Comparison of ENCODE assay signal across 29 cellular contexts in the genomic region with DNA sequence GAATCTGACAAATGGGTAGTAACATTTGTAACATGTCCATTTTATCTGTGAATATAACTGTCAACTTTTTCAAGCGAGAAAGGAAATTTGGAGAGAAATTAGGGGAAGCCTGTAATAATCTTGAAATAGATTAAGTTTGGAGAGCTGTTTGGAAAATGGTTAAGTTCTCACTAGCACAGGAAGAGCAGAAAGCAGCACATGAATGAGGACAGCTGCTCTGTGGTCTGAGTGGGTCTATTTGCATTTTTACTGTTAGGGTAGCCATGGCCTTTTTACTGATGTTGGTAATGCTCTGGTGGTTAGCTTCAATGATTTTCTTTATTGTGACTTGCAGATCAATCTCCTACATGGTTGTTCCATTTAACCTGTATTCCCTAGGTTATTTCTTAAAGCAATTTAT.
"Had no signal": no experiment of that assay in that cellular context is flagged by ENCODE, and none has a peak within 500 bp of the region (broad histone marks: within the 10 kb centered on the region; RNA-seq: fewer than 3 reads in every experiment).

No MANE protein-coding gene starts in this region.

- H3K9me3 ChIP-seq: colonic mucosa, right lobe of liver, suprapubic skin, transverse colon, upper lobe of right lung, uterus had no signal

- H3K27ac Mint-ChIP-seq: dendritic cell treated with granulocyte-macrophage colony-stimulating factor and Interleukin-4, amounts not matched to agents 40 ng/mL and 50 ng/mL, for 4 days; memory B cell; natural killer cell treated with Interleukin-12 subunit alpha and Interleukin-12 subunit beta and Interleukin-15 and Interleukin-18, amount 100 ng/mL, for 72 hours; neural progenitor cell; progenitor cell of endocrine pancreas had no signal

- H3K36me3 Mint-ChIP-seq: memory B cell; naive B cell; natural killer cell treated with Interleukin-12 subunit alpha and Interleukin-12 subunit beta and Interleukin-15 and Interleukin-18, amount 100 ng/mL, for 72 hours; neural progenitor cell had no signal

- H3K4me3 ChIP-seq: colonic mucosa, esophagus muscularis mucosa, gastroesophageal sphincter, heart left ventricle, hepatocyte, lung, neural progenitor cell, right lobe of liver, smooth muscle cell, suprapubic skin, transverse colon, upper lobe of right lung, uterus had no signal

- H3K9me3 Mint-ChIP-seq: memory B cell; natural killer cell treated with Interleukin-12 subunit alpha and Interleukin-12 subunit beta and Interleukin-15 and Interleukin-18, amount 100 ng/mL, for 72 hours had no signal

- H2AFZ ChIP-seq: hepatocyte, neural progenitor cell, parathyroid adenoma had no signal

- H3K27me3 Mint-ChIP-seq: dendritic cell treated with granulocyte-macrophage colony-stimulating factor and Interleukin-4, amounts not matched to agents 40 ng/mL and 50 ng/mL, for 4 days; memory B cell; naive B cell; natural killer cell treated with Interleukin-12 subunit alpha and Interleukin-12 subunit beta and Interleukin-15 and Interleukin-18, amount 100 ng/mL, for 72 hours; progenitor cell of endocrine pancreas; stimulated activated naive CD8-positive, alpha-beta T cell treated with anti-CD3 and anti-CD28 coated beads, Interleukin-15, amount 100 ng/mL, for 72 hours had no signal

- H3K27ac ChIP-seq: colonic mucosa, foreskin keratinocyte, hepatocyte, neural progenitor cell, parathyroid adenoma, right lobe of liver, suprapubic skin, transverse colon, upper lobe of right lung, uterus had no signal

- H3K4me3 Mint-ChIP-seq: dendritic cell treated with granulocyte-macrophage colony-stimulating factor and Interleukin-4, amounts not matched to agents 40 ng/mL and 50 ng/mL, for 4 days; memory B cell; naive B cell; natural killer cell treated with Interleukin-12 subunit alpha and Interleukin-12 subunit beta and Interleukin-15 and Interleukin-18, amount 100 ng/mL, for 72 hours; neural progenitor cell; stimulated activated naive CD8-positive, alpha-beta T cell treated with anti-CD3 and anti-CD28 coated beads, Interleukin-15, amount 100 ng/mL, for 72 hours had no signal

- ATAC-seq: foreskin keratinocyte; gastroesophageal sphincter; left colon; natural killer cell treated with Interleukin-12 subunit alpha and Interleukin-12 subunit beta and Interleukin-15 and Interleukin-18, amount 100 ng/mL, for 72 hours; right lobe of liver; stimulated activated naive CD8-positive, alpha-beta T cell treated with anti-CD3 and anti-CD28 coated beads, Interleukin-15, amount 100 ng/mL, for 72 hours; upper lobe of right lung had no signal

- H3K27me3 ChIP-seq: colonic mucosa, esophagus muscularis mucosa, foreskin keratinocyte, gastroesophageal sphincter, heart left ventricle, hepatocyte, neural progenitor cell, right lobe of liver, suprapubic skin, transverse colon, upper lobe of right lung, uterus had no signal

- H3K36me3 ChIP-seq: colonic mucosa, esophagus muscularis mucosa, gastroesophageal sphincter, heart left ventricle, neural progenitor cell, right lobe of liver, suprapubic skin, transverse colon, upper lobe of right lung, uterus had no signal

- H3K79me2 ChIP-seq: hepatocyte, parathyroid adenoma had no signal

- H3K4me2 ChIP-seq: hepatocyte, neural progenitor cell, smooth muscle cell had no signal

- H3K9ac ChIP-seq: neural progenitor cell, parathyroid adenoma had no signal

- DNase-seq: colonic mucosa; effector CD8-positive, alpha-beta T cell; foreskin keratinocyte; heart left ventricle; kidney glomerular epithelial cell; left colon; naive B cell; right lobe of liver; stimulated activated CD4-positive, alpha-beta T cell treated with anti-CD3 and anti-CD28 coated beads, Interleukin-12 subunit alpha, Interleukin-12 subunit beta, amount 100 ng/mL, for 4 hours; stimulated activated CD4-positive, alpha-beta T cell treated with anti-CD3 and anti-CD28 coated beads, Interleukin-1b, Interleukin-23, amount 100 ng/mL, for 48 hours; stimulated activated CD4-positive, alpha-beta T cell treated with anti-CD3 and anti-CD28 coated beads, Interleukin-4, amount 100 ng/mL, for 1 hour; stimulated activated CD8-positive, alpha-beta memory T cell treated with anti-CD3 and anti-CD28 coated beads, Interleukin-4, amount 100 ng/mL, for 48 hours; stimulated activated naive CD4-positive, alpha-beta T cell; stimulated activated naive CD8-positive, alpha-beta T cell treated with anti-CD3 and anti-CD28 coated beads, Interleukin-15, amount 100 ng/mL, for 72 hours; transverse colon; upper lobe of right lung; uterus had no signal

- H3K4me1 Mint-ChIP-seq: memory B cell; naive B cell; neural progenitor cell; stimulated activated naive CD8-positive, alpha-beta T cell treated with anti-CD3 and anti-CD28 coated beads, Interleukin-15, amount 100 ng/mL, for 72 hours had no signal

- H3K4me1 ChIP-seq: colonic mucosa, foreskin keratinocyte, neural progenitor cell, parathyroid adenoma, right lobe of liver, suprapubic skin, upper lobe of right lung, uterus had no signal
